Comparison of ENCODE assay signal across 12 cellular contexts in genomic region chr2:220077488-220077887, GRCh38.
A peak's percentile ranks its signal among the peaks of the same experiment; 100 is the strongest.
DNase-seq lines count a peak whose midpoint lies in the region; ATAC-seq, FAIRE-seq and TF ChIP-seq lines count a peak whose summit lies in the region.
"Had no signal": no experiment of that assay in that cellular context is flagged by ENCODE, and none has a peak within 500 bp of the region (broad histone marks: within the 10 kb centered on the region; RNA-seq: fewer than 3 reads in every experiment).

No MANE protein-coding gene starts in this region.

- H3K27me3 ChIP-seq in brain microvascular endothelial cell (replicated peaks) (no peaks in the 10 kb centered on the region), subcutaneous abdominal adipose tissue (ENCODE audit: control insufficient read depth in 5 of 5, insufficient read depth in 4 of 5, low read length in 5 of 5) (peaks cover 0 to 3% (median 3%) of the 10 kb centered on the region in 5 donors), H7 (ENCODE audit: control insufficient read depth, insufficient read depth, low read length) (no peaks in the 10 kb centered on the region)
- H3K27me3 ChIP-seq: upper lobe of right lung had no signal

- peak overlapping the region; percentile 65 for H3K27ac ChIP-seq in brain microvascular endothelial cell
- peak overlapping the region; percentile 34 for H3K27ac ChIP-seq in subcutaneous abdominal adipose tissue (ENCODE audit: low read depth, low read length)
- no peak overlapping the region for H3K27ac ChIP-seq in substantia nigra (ENCODE audit: low read depth, low read length, poor library complexity, severe bottlenecking)
- H3K27ac ChIP-seq: prostate gland, upper lobe of right lung had no signal

- H3K4me1 ChIP-seq in subcutaneous abdominal adipose tissue (ENCODE audit: control insufficient read depth in 5 of 5, insufficient read depth in 5 of 5, low read length in 5 of 5): peaks cover 0 to 6% (median 4%) of the 10 kb centered on the region in 5 donors
- H3K4me1 ChIP-seq: prostate gland, upper lobe of right lung had no signal

- no peak for TF ChIP-seq CTCF in brain microvascular endothelial cell (IDR thresholded peaks at IDR 0.05; ENCODE audit: low read depth, low read length, missing control alignments)

- no peaks in the 10 kb centered on the region for H3K36me3 ChIP-seq in brain microvascular endothelial cell (replicated peaks)
- H3K36me3 ChIP-seq in subcutaneous abdominal adipose tissue (ENCODE audit: control insufficient read depth in 5 of 5, insufficient read depth in 5 of 5, low read length in 5 of 5): no peaks in the 10 kb centered on the region
- no peaks in the 10 kb centered on the region for H3K36me3 ChIP-seq in H7 (replicated peaks; ENCODE audit: control insufficient read depth, insufficient read depth, low read length)
- H3K36me3 ChIP-seq: prostate gland, upper lobe of right lung had no signal

- H3K4me3 ChIP-seq in brain microvascular endothelial cell (ENCODE audit: low read depth, low read length): no peak overlapping the region
- H3K4me3 ChIP-seq in subcutaneous abdominal adipose tissue (ENCODE audit: low read depth in 1 of 5, low read length in 5 of 5): no peak overlapping the region
- H3K4me3 ChIP-seq in H7 (ENCODE audit: insufficient read depth, low read depth, low read length): no peak overlapping the region
- H3K4me3 ChIP-seq: prostate gland, upper lobe of right lung had no signal

- peak; percentile 71 for ATAC-seq in left ventricle myocardium superior
- ATAC-seq in GM19397 (IDR thresholded peaks at IDR 0.05; ENCODE audit: unreplicated experiment): no peak
- ATAC-seq: upper lobe of right lung had no signal

- no peak overlapping the region for H3K9ac ChIP-seq in subcutaneous abdominal adipose tissue (ENCODE audit: low read length in 5 of 5)

- no peaks in the 10 kb centered on the region for H3K9me3 ChIP-seq in subcutaneous abdominal adipose tissue (ENCODE audit: control insufficient read depth in 5 of 5, low read length in 5 of 5)
- H3K9me3 ChIP-seq: prostate gland, upper lobe of right lung had no signal

- FAIRE-seq in H54 (lab: Jason Lieb, UNC): no peak

- in situ Hi-C loops in brain microvascular endothelial cell (cut with HindIII; ENCODE audit: low pct_ligation_motif_present, low sequenced_read_pairs): no loop called here

- no peak for TF ChIP-seq POLR2A in H54 (IDR thresholded peaks at IDR 0.05; ENCODE audit: low read depth, low read length)

- DNase-seq in H54 (ENCODE audit: insufficient read length, low spot score) (peak; percentile 6), brain microvascular endothelial cell (peak; percentile 60), left ventricle myocardium superior (no peak), substantia nigra (lab: John Stamatoyannopoulos, UW) (no peak), ecto neural progenitor cell (ENCODE audit: low spot score) (no peak), H7 (no peak)
- DNase-seq: foreskin melanocyte, T-helper 9 cell, upper lobe of right lung had no signal

- intact Hi-C loops in left ventricle myocardium superior (cut with micrococcal nuclease): no loop called here

Comparison
In these comparisons a context has a peak if more than half of its experiments do, and no peak if none do; other contexts are left out.
1. DNase-seq: peak in H54 (single experiment) and brain microvascular endothelial cell (single experiment); none in left ventricle myocardium superior (single experiment), substantia nigra (0 of 49), ecto neural progenitor cell (single experiment) and H7 (single experiment).